ENCODE assay signal across 30 cellular contexts in the genomic region with DNA sequence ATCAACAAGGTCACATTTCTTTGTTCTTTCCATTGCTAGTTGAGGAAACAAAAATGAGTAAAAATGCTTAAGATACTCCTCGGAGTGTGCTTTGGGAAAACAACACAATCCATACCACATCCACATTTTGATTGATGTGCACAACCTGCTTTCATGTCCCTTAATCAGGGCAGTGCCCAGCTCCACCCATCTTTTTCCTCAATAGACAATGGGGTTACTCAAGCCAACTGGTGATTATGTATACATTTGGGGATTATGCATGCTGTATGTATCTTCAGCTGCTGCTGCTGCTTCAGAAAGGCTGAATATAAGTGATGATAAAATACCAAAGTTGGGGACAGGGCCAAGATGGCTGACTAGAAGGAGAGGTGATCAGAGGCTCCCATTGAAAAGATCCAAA.
"Had no signal": no experiment of that assay in that cellular context is flagged by ENCODE, and none has a peak within 500 bp of the region (broad histone marks: within the 10 kb centered on the region; RNA-seq: fewer than 3 reads in every experiment).

No MANE protein-coding gene starts in this region.

- DNase-seq: activated effector memory CD4-positive, alpha-beta T cell treated with anti-CD3 and anti-CD28 coated beads, Interleukin-2, amount 50 U/mL, for 16 hours; activated effector memory CD4-positive, alpha-beta T cell treated with Interleukin-2 at 50 U/mL for 16 hours; activated gamma-delta T cell; activated gamma-delta T cell treated with Interleukin-2 at 50 U/mL for 16 hours; activated naive CD4-positive, alpha-beta T cell; activated naive CD4-positive, alpha-beta T cell treated with anti-CD3 and anti-CD28 coated beads for 36 hours; activated naive CD4-positive, alpha-beta T cell treated with anti-CD3 and anti-CD28 coated beads, Interleukin-2, amount 10 ng/mL, durations not matched to agents 7 days and 5 days; activated naive CD4-positive, alpha-beta T cell treated with Interleukin-2 at 50 U/mL for 16 hours; activated naive CD8-positive, alpha-beta T cell treated with anti-CD3 and anti-CD28 coated beads for 36 hours; activated naive CD8-positive, alpha-beta T cell treated with anti-CD3 and anti-CD28 coated beads, Interleukin-2, amount 10 ng/mL, durations not matched to agents 7 days and 5 days; activated naive CD8-positive, alpha-beta T cell treated with anti-CD3 and anti-CD28 coated beads, Interleukin-2, amount 50 U/mL, for 24 hours; activated T-cell treated with anti-CD3 and anti-CD28 coated beads, Interleukin-2, amount 50 U/mL, for 1 hour; activated T-cell treated with anti-CD3 and anti-CD28 coated beads, Interleukin-2, amount 50 U/mL, for 24 hours; activated T-cell treated with anti-CD3 and anti-CD28 coated beads, Interleukin-2, amount 50 U/mL, for 4 hours; activated T-cell treated with anti-CD3 and anti-CD28 coated beads, Interleukin-2, amount 50 U/mL, for 48 hours; activated T-cell treated with anti-CD3 and anti-CD28 coated beads, Interleukin-2, amount 50 U/mL, for 72 hours; adrenal gland; amniotic stem cell; amygdala; anterior cingulate cortex; aorta; body of pancreas; brain microvascular endothelial cell; central memory CD4-positive, alpha-beta T cell; cerebellar nuclear complex had no signal

- H3K9me3 ChIP-seq: adrenal gland, ascending aorta, body of pancreas had no signal

- H3K4me3 ChIP-seq: adrenal gland, ascending aorta, body of pancreas, breast epithelium, cardiac muscle cell had no signal

- ATAC-seq: activated naive CD4-positive, alpha-beta T cell treated with anti-CD3 and anti-CD28 coated beads, Interleukin-2, amount 50 U/mL, for 72 hours; activated naive CD8-positive, alpha-beta T cell treated with anti-CD3 and anti-CD28 coated beads, Interleukin-2, amount 50 U/mL, for 24 hours; activated T-cell treated with anti-CD3 and anti-CD28 coated beads, Interleukin-2, amount 50 U/mL, for 72 hours; activated T-helper 17 cell treated with anti-CD3 and anti-CD28 coated beads, Interleukin-2, amount 50 U/mL, for 72 hours; body of pancreas had no signal

- H3K4me1 ChIP-seq: adrenal gland, ascending aorta, body of pancreas, breast epithelium had no signal

- H3K36me3 ChIP-seq: adrenal gland, ascending aorta, brain microvascular endothelial cell, breast epithelium, cardiac muscle cell had no signal

- H3K27me3 ChIP-seq: adrenal gland, ascending aorta, body of pancreas, brain microvascular endothelial cell, breast epithelium, cardiac muscle cell had no signal

- H3K27ac ChIP-seq: adrenal gland, ascending aorta, body of pancreas, brain microvascular endothelial cell, breast epithelium, cardiac muscle cell had no signal
